14 cellular contexts compared by ENCODE assay signal in the genomic region with DNA sequence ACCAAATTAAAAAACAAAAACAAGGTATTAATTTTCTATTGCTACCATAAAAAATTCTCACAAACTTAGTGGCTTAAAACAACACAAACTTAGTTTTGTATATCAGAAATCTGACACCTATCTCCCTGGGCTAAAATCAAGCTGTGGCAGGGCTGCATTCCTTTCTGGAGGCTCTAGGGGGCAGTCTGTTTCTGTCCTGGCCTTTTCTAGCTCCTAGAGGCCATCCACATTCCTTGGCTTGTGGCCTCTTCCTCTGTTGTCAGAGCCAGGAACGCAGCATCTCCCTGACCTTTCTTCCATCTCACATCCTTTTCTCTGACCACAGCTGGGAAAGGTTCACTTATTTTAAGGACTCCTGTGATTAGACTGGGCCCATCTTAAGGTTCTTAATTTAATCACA. TPM values are rescaled to one million over a fixed set of nuclear protein-coding genes. Genes with fewer than 3 reads are reported as not detected.
DNase-seq lines count a peak whose midpoint lies in the region; ATAC-seq, FAIRE-seq and TF ChIP-seq lines count a peak whose summit lies in the region.
"Had no signal": no experiment of that assay in that cellular context is flagged by ENCODE, and none has a peak within 500 bp of the region (broad histone marks: within the 10 kb centered on the region; RNA-seq: fewer than 3 reads in every experiment).

No MANE protein-coding gene starts in this region.

- CTCF ChIA-PET in OCI-LY7 (lab: Charles Lee; ENCODE audit: unreplicated experiment): interaction anchor here (1.2 kb wide), 1 partner anchor 81 kb away, joined by 3 read pairs; no protein-coding TSS in a partner anchor
- CTCF ChIA-PET in endothelial cell of umbilical vein (lab: Charles Lee): interaction anchor here (0.7 to 4.0 kb wide), 3 partner anchors 9 to 105 kb away, joined by 3 to 27 read pairs (median 14); no protein-coding TSS in a partner anchor
- CTCF ChIA-PET in T-cell (lab: Charles Lee): interaction anchor here (0.7 to 1.3 kb wide), 3 partner anchors 10 to 502 kb away, joined by 3 to 4 read pairs (median 3); no protein-coding TSS in a partner anchor

- no peaks in the 10 kb centered on the region for H3K9me1 ChIP-seq in endothelial cell of umbilical vein (replicated peaks; ENCODE audit: control insufficient read depth, extremely low read depth, insufficient read depth, low read length)

- H3K4me2 ChIP-seq in OCI-LY7 (ENCODE audit: low read length): no peak overlapping the region
- no peak overlapping the region for H3K4me2 ChIP-seq in endothelial cell of umbilical vein (ENCODE audit: insufficient read depth, low read length)

- no peak overlapping the region for H3K9ac ChIP-seq in endothelial cell of umbilical vein (replicated peaks; ENCODE audit: extremely low read depth, insufficient read depth, low read length)

- intact Hi-C loops in CD14-positive monocyte (cut with micrococcal nuclease) (no loop called here), OCI-LY7 (cut with micrococcal nuclease; ENCODE audit: unreplicated experiment) (loop anchor here (1.0 to 10.0 kb wide), 4 partner anchors 105 to 800 kb away; no protein-coding TSS in a partner anchor), endothelial cell of umbilical vein (cut with micrococcal nuclease) (no loop called here)

- H4K20me1 ChIP-seq in OCI-LY7 (ENCODE audit: insufficient read depth, low read length) (no peaks in the 10 kb centered on the region), endothelial cell of umbilical vein (replicated peaks; ENCODE audit: control insufficient read depth, extremely low read depth, insufficient read depth, low read length) (no peaks in the 10 kb centered on the region)

- H3K9me3 Mint-ChIP-seq in CD14-positive monocyte (peaks cover 5 to 11% (median 8%) of the 10 kb centered on the region in 7 donors), T-cell (no peaks in the 10 kb centered on the region)
- H3K9me3 Mint-ChIP-seq: central memory CD8-positive, alpha-beta T cell had no signal

- H2AFZ ChIP-seq in OCI-LY7 (ENCODE audit: low read length): no peak overlapping the region
- H2AFZ ChIP-seq in endothelial cell of umbilical vein (ENCODE audit: low read depth, low read length): no peak overlapping the region

- no peaks in the 10 kb centered on the region for H3K79me2 ChIP-seq in OCI-LY7 (ENCODE audit: insufficient read depth, low read depth, low read length)
- H3K79me2 ChIP-seq in endothelial cell of umbilical vein (ENCODE audit: control insufficient read depth, insufficient read depth, low read length): no peaks in the 10 kb centered on the region

- H3K9me3 ChIP-seq in OCI-LY7 (ENCODE audit: low read length) (0 out of 2 replicates have a peak, but pooled peaks cover 9% of the 10 kb centered on the region), endothelial cell of umbilical vein (replicated peaks; ENCODE audit: control insufficient read depth, insufficient read depth, low read length) (no peaks in the 10 kb centered on the region)
- H3K9me3 ChIP-seq: vagina had no signal

- no peak for FAIRE-seq in endothelial cell of umbilical vein (lab: Jason Lieb, UNC)

- H3K27ac Mint-ChIP-seq in CD14-positive monocyte (peak overlapping the region in 6 of 7 donors; percentile 38 to 88 (median 76)), T-cell (no peak overlapping the region)

- no peaks in the 10 kb centered on the region for H3K9me2 ChIP-seq in OCI-LY7 (ENCODE audit: insufficient read depth, low read length)

- TF ChIP-seq CTCF in CD14-positive monocyte (IDR thresholded peaks at IDR 0.05) (peak; percentile 31), GM12873 (IDR thresholded peaks at IDR 0.05; ENCODE audit: insufficient read depth, low read depth, low read length, missing control alignments) (peak; percentile 60), OCI-LY7 (conservative IDR thresholded peaks at IDR 0.05; ENCODE audit: low read length) (peak; percentile 78), endothelial cell of umbilical vein (IDR thresholded peaks at IDR 0.05; ENCODE audit: extremely low read depth in 1 of 2, insufficient read depth in 1 of 2, low read depth in 1 of 2, low read length in 2 of 2) (peak; percentile 12 to 31)

- H3K27ac ChIP-seq in OCI-LY7 (ENCODE audit: low read depth, low read length, poor library complexity, severe bottlenecking) (no peak overlapping the region), endothelial cell of umbilical vein (ENCODE audit: insufficient read depth, low read depth, low read length) (no peak overlapping the region)
- H3K27ac ChIP-seq: vagina had no signal

- H3K36me3 Mint-ChIP-seq in CD14-positive monocyte (peaks cover 6 to 19% of the 10 kb centered on the region in 2 donors), T-cell (no peaks in the 10 kb centered on the region)

- BruUV-seq in OCI-LY7 (replicated peaks; lab: Mats Ljungman, UMichigan) (no TSS peak), endothelial cell of umbilical vein (replicated peaks; lab: Mats Ljungman, UMichigan) (no TSS peak)

- DNase-seq in CD14-positive monocyte (ENCODE audit: low spot score) (no peak), OCI-LY7 (ENCODE audit: low spot score) (no peak), endothelial cell of umbilical vein (ENCODE audit: low read depth, low spot score) (no peak), T-cell (no peak), NCI-H526 treated with DMSO at 0.1 percent for 48 hours (lab: John Stamatoyannopoulos, UW) (no peak), cerebellar nuclear complex (lab: John Stamatoyannopoulos, UW) (no peak)
- DNase-seq: heart left ventricle, NCI-H446, right cardiac atrium had no signal

- H3K4me3 ChIP-seq in OCI-LY7 (ENCODE audit: low read depth, low read length, poor library complexity, severe bottlenecking) (no peak overlapping the region), endothelial cell of umbilical vein (replicated peaks in 1 of 3; ENCODE audit: insufficient read depth in 1 of 3, low read depth in 1 of 3, low read length in 3 of 3) (no peak overlapping the region)
- H3K4me3 ChIP-seq: heart left ventricle, vagina had no signal

- POLR2A ChIA-PET in OCI-LY7 (lab: Charles Lee): interaction anchor here (1.0 kb wide), 1 partner anchor 296 kb away, joined by 6 read pairs; no protein-coding TSS in a partner anchor
- POLR2A ChIA-PET in endothelial cell of umbilical vein (lab: Charles Lee): no interaction called here
- POLR2A ChIA-PET in T-cell (lab: Charles Lee): no interaction called here

- TF ChIP-seq POLR2A in endothelial cell of umbilical vein (IDR thresholded peaks at IDR 0.05; ENCODE audit: low read depth, low read length): no peak

- H3K4me1 ChIP-seq in OCI-LY7 (ENCODE audit: insufficient read depth, low read length, poor library complexity, severe bottlenecking) (peaks cover 26% of the 10 kb centered on the region), endothelial cell of umbilical vein (ENCODE audit: control insufficient read depth, extremely low read depth, insufficient read depth, low read length) (peaks cover 4% of the 10 kb centered on the region)
- H3K4me1 ChIP-seq: vagina had no signal

- peaks cover 74% of the 10 kb centered on the region for H3K4me1 Mint-ChIP-seq in CD14-positive monocyte
- peaks cover 10 to 16% (median 11%) of the 10 kb centered on the region in 3 donors for H3K4me1 Mint-ChIP-seq in T-cell

- dilution Hi-C loops in endothelial cell of umbilical vein (cut with MboI; ENCODE audit: extremely low pct_ligation_motif_present, low sequenced_read_pairs): no loop called here

- H3K4me3 Mint-ChIP-seq in CD14-positive monocyte (no peak overlapping the region), T-cell (no peak overlapping the region)
- H3K4me3 Mint-ChIP-seq: central memory CD8-positive, alpha-beta T cell had no signal

- H3K27me3 ChIP-seq in endothelial cell of umbilical vein (ENCODE audit: control insufficient read depth in 2 of 2, insufficient read depth in 2 of 2, low read length in 2 of 2): no peaks in the 10 kb centered on the region
- H3K27me3 ChIP-seq: heart left ventricle, vagina had no signal

- ATAC-seq in T-cell (replicated peaks in 1 of 4) (no peak), HG03159 (IDR thresholded peaks at IDR 0.05; ENCODE audit: unreplicated experiment) (no peak)
- ATAC-seq: heart left ventricle, right cardiac atrium had no signal

- peaks cover 0 to 2% (median 0%) of the 10 kb centered on the region in 3 donors for H3K27me3 Mint-ChIP-seq in CD14-positive monocyte (ENCODE audit: low read depth in 3 of 3)
- H3K27me3 Mint-ChIP-seq in T-cell: no peaks in the 10 kb centered on the region
- H3K27me3 Mint-ChIP-seq: central memory CD8-positive, alpha-beta T cell had no signal

- H3K36me3 ChIP-seq in OCI-LY7 (ENCODE audit: insufficient read depth, low read length): no peaks in the 10 kb centered on the region; the same call in 1 of the 2 replicates
- H3K36me3 ChIP-seq in endothelial cell of umbilical vein (ENCODE audit: control insufficient read depth in 2 of 2, extremely low read depth in 1 of 2, insufficient read depth in 2 of 2, low read length in 2 of 2): no peaks in the 10 kb centered on the region
- H3K36me3 ChIP-seq: heart left ventricle, vagina had no signal

TF ChIP-seq in endothelial cell of umbilical vein, 7 proteins besides CTCF, POLR2A, EP300 and RAD21:
- TF ChIP-seq, protein P1, sequence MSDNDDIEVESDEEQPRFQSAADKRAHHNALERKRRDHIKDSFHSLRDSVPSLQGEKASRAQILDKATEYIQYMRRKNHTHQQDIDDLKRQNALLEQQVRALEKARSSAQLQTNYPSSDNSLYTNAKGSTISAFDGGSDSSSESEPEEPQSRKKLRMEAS (IDR thresholded peaks at IDR 0.05; ENCODE audit: insufficient read depth, insufficient read length): no peak
- TF ChIP-seq POLR2AphosphoS5 (IDR thresholded peaks at IDR 0.05; ENCODE audit: insufficient read depth, low read depth, low read length): no peak
- no peak for TF ChIP-seq GATA2 (IDR thresholded peaks at IDR 0.05; ENCODE audit: insufficient read depth, insufficient read length, low read depth, low read length)
- no peak for TF ChIP-seq FOS (IDR thresholded peaks at IDR 0.05; ENCODE audit: borderline replicate concordance, insufficient read depth, low read length)
- no peak for TF ChIP-seq JUN (IDR thresholded peaks at IDR 0.05; ENCODE audit: borderline replicate concordance, insufficient read depth, insufficient read length, low read depth)
- TF ChIP-seq EZH2 (IDR thresholded peaks at IDR 0.05; ENCODE audit: borderline replicate concordance, low read depth, low read length, severe bottlenecking): no peak
- no peak for TF ChIP-seq MYC (IDR thresholded peaks at IDR 0.05; ENCODE audit: low read depth, low read length)

RNA-seq across cellular contexts. Expression of a gene that starts 38.9 kb away (rescaled TPM):
- polyA plus RNA-seq in CD14-positive monocyte (100 to 1,000 TPM; 133 to 162 TPM), endothelial cell of umbilical vein (0.24 and 0.29 TPM in 2 replicates)
- 0.28 and 1.5 TPM in 2 replicates for total RNA-seq in OCI-LY7 (2014; rRNA removed; shearing (Covaris generic))
- total RNA-seq in OCI-LY7 (2022) (not detected in 2 replicates), endothelial cell of umbilical vein (0.21 and 1.4 TPM in 2 replicates), T-cell (1 to 10 TPM; 1.1 to 2.3 (median 1.9) TPM)
- polyA plus RNA-seq in endothelial cell of umbilical vein (2011; cell fraction: cytosol; rRNA removed): 0.17 and 0.25 TPM in 2 replicates
- polyA plus RNA-seq in endothelial cell of umbilical vein (2011; cell fraction: nucleus; rRNA removed): 0.41 and 0.95 TPM in 2 replicates
- not detected in 2 replicates for polyA plus RNA-seq in endothelial cell of umbilical vein (2012)
- polyA minus RNA-seq in endothelial cell of umbilical vein: 0.87 TPM in 2 replicates
- polyA minus RNA-seq in endothelial cell of umbilical vein (2011; cell fraction: cytosol; rRNA and poly(A)+ RNA removed): not detected
- polyA minus RNA-seq in endothelial cell of umbilical vein (2011; cell fraction: nucleus; rRNA and poly(A)+ RNA removed): 0.29 TPM in 1 of 2 replicates, not detected in the other
- total RNA-seq: G401 had no signal

Comparison
In these comparisons a context has a peak if more than half of its experiments do, and no peak if none do; other contexts are left out.
1. H3K27ac Mint-ChIP-seq: peak in CD14-positive monocyte (6 of 7); none in T-cell (0 of 2).
2. CTCF ChIP-seq: peak in every context shown above with its lines; median percentile 78 in OCI-LY7; 60 in GM12873; 31 in CD14-positive monocyte; 22 in endothelial cell of umbilical vein.